Comparison of ENCODE assay signal across 11 cellular contexts in the genomic region with DNA sequence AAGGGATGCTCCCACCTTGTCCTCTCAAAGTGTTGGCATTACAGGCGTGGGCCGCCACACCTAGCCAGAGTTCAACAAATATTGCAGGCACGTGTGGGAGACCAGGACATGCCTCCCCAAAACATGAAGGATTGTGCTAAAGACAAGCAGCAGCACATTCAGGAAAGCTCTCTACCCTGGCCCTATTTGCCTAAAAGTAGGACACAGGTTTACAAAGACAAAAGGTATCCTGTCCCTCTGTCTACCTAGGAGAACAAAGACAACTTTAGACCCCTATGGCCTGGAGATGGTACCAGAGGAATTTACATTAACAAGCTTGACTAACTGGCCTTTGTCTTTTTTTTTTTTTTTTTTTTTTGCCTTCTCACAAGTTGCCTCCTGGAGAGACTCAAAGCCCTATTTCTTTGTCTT. TPM values are rescaled to one million over a fixed set of nuclear protein-coding genes. Genes with fewer than 3 reads are reported as not detected.
DNase-seq lines count a peak whose midpoint lies in the region; ATAC-seq and TF ChIP-seq lines count a peak whose summit lies in the region.
"Had no signal": no experiment of that assay in that cellular context is flagged by ENCODE, and none has a peak within 500 bp of the region (broad histone marks: within the 10 kb centered on the region; RNA-seq: fewer than 3 reads in every experiment).

No MANE protein-coding gene starts in this region.

- H3K9me3 Mint-ChIP-seq in activated naive CD4-positive, alpha-beta T cell treated with anti-CD3 and anti-CD28 coated beads, Interleukin-2, amount 50 U/mL, for 24 hours: no peaks in the 10 kb centered on the region
- H3K9me3 Mint-ChIP-seq in activated T-helper 2 cell treated with anti-CD3 and anti-CD28 coated beads, Interferon-gamma antibody, Interleukin-2, Interleukin-4, amounts not matched to agents 10 μg/mL and 5 μg/mL and 100 μg/mL, durations not matched to agents 14 hours and 24 hours and 36 hours: no peaks in the 10 kb centered on the region

- peaks cover 3% of the 10 kb centered on the region for H3K36me3 Mint-ChIP-seq in activated naive CD4-positive, alpha-beta T cell treated with anti-CD3 and anti-CD28 coated beads, Interleukin-2, amount 50 U/mL, for 24 hours
- peaks cover 20% of the 10 kb centered on the region for H3K36me3 Mint-ChIP-seq in activated T-helper 2 cell treated with anti-CD3 and anti-CD28 coated beads, Interferon-gamma antibody, Interleukin-2, Interleukin-4, amounts not matched to agents 10 μg/mL and 5 μg/mL and 100 μg/mL, durations not matched to agents 14 hours and 24 hours and 36 hours (ENCODE audit: low read depth)

- H3K4me1 ChIP-seq in lower lobe of right lung (peaks cover 14% of the 10 kb centered on the region), tibial artery (peaks cover 0 to 31% (median 16%) of the 10 kb centered on the region in 4 donors)

- H3K4me3 ChIP-seq in lower lobe of right lung (no peak overlapping the region), tibial artery (no peak overlapping the region)

- no peaks in the 10 kb centered on the region for H3K36me3 ChIP-seq in lower lobe of right lung
- H3K36me3 ChIP-seq in tibial artery: no peaks in the 10 kb centered on the region
- H3K36me3 ChIP-seq: right lobe of liver had no signal

- no peak for ATAC-seq in lower lobe of right lung
- no peak for ATAC-seq in HG02840 (IDR thresholded peaks at IDR 0.05; ENCODE audit: low FRiP score, unreplicated experiment)

- H3K27me3 ChIP-seq in lower lobe of right lung (ENCODE audit: low read depth) (no peaks in the 10 kb centered on the region), tibial artery (no peaks in the 10 kb centered on the region)
- H3K27me3 ChIP-seq: right lobe of liver had no signal

- H3K4me1 Mint-ChIP-seq in activated naive CD4-positive, alpha-beta T cell treated with anti-CD3 and anti-CD28 coated beads, Interleukin-2, amount 50 U/mL, for 24 hours: peaks cover 29% of the 10 kb centered on the region
- peaks cover 36% of the 10 kb centered on the region for H3K4me1 Mint-ChIP-seq in activated T-helper 2 cell treated with anti-CD3 and anti-CD28 coated beads, Interferon-gamma antibody, Interleukin-2, Interleukin-4, amounts not matched to agents 10 μg/mL and 5 μg/mL and 100 μg/mL, durations not matched to agents 14 hours and 24 hours and 36 hours (ENCODE audit: low read depth)

- H3K9me3 ChIP-seq in lower lobe of right lung (no peaks in the 10 kb centered on the region), tibial artery (no peaks in the 10 kb centered on the region)
- H3K9me3 ChIP-seq: right lobe of liver had no signal

- TF ChIP-seq CTCF in lower lobe of right lung (IDR thresholded peaks at IDR 0.05) (no peak), tibial artery (IDR thresholded peaks at IDR 0.05) (no peak)

- H3K27ac ChIP-seq in lower lobe of right lung (peak overlapping the region; percentile 92), tibial artery (peak overlapping the region; percentile 96)
- H3K27ac ChIP-seq: C4-2B had no signal

- no peak for DNase-seq in activated naive CD4-positive, alpha-beta T cell treated with anti-CD3 and anti-CD28 coated beads, Interleukin-2, amount 50 U/mL, for 16 hours
- DNase-seq in activated T-helper 2 cell treated with anti-CD3 and anti-CD28 coated beads, Interferon-gamma antibody, Interleukin-2, Interleukin-4, amounts not matched to agents 10 μg/mL and 5 μg/mL and 100 μg/mL, durations not matched to agents 14 hours and 24 hours and 36 hours (ENCODE audit: low spot score): no peak
- DNase-seq in lower lobe of right lung (no peak), tibial artery (no peak), amygdala (lab: John Stamatoyannopoulos, UW) (no peak), NOMO-1 (lab: John Stamatoyannopoulos, UW; ENCODE audit: unreplicated experiment in 2 of 2) (no peak)
- DNase-seq: GOT3 had no signal

- H3K27me3 Mint-ChIP-seq in activated naive CD4-positive, alpha-beta T cell treated with anti-CD3 and anti-CD28 coated beads, Interleukin-2, amount 50 U/mL, for 24 hours: no peaks in the 10 kb centered on the region
- no peaks in the 10 kb centered on the region for H3K27me3 Mint-ChIP-seq in activated T-helper 2 cell treated with anti-CD3 and anti-CD28 coated beads, Interferon-gamma antibody, Interleukin-2, Interleukin-4, amounts not matched to agents 10 μg/mL and 5 μg/mL and 100 μg/mL, durations not matched to agents 14 hours and 24 hours and 36 hours (ENCODE audit: low read depth)

- H3K27ac Mint-ChIP-seq in activated naive CD4-positive, alpha-beta T cell treated with anti-CD3 and anti-CD28 coated beads, Interleukin-2, amount 50 U/mL, for 24 hours: peak overlapping the region; percentile 92
- peak overlapping the region; percentile 95 for H3K27ac Mint-ChIP-seq in activated T-helper 2 cell treated with anti-CD3 and anti-CD28 coated beads, Interferon-gamma antibody, Interleukin-2, Interleukin-4, amounts not matched to agents 10 μg/mL and 5 μg/mL and 100 μg/mL, durations not matched to agents 14 hours and 24 hours and 36 hours

- peak overlapping the region; percentile 91 for H3K4me3 Mint-ChIP-seq in activated naive CD4-positive, alpha-beta T cell treated with anti-CD3 and anti-CD28 coated beads, Interleukin-2, amount 50 U/mL, for 24 hours
- H3K4me3 Mint-ChIP-seq in activated T-helper 2 cell treated with anti-CD3 and anti-CD28 coated beads, Interferon-gamma antibody, Interleukin-2, Interleukin-4, amounts not matched to agents 10 μg/mL and 5 μg/mL and 100 μg/mL, durations not matched to agents 14 hours and 24 hours and 36 hours (ENCODE audit: low read depth): peak overlapping the region; percentile 87

- intact Hi-C loops in activated T-helper 2 cell treated with anti-CD3 and anti-CD28 coated beads, Interferon-gamma antibody, Interleukin-2, Interleukin-4, amounts not matched to agents 10 μg/mL and 5 μg/mL and 100 μg/mL, durations not matched to agents 14 hours and 24 hours and 36 hours (cut with micrococcal nuclease): no loop called here
- intact Hi-C loops in lower lobe of right lung (cut with DNase I): no loop called here
- intact Hi-C loops in tibial artery (cut with DNase I; ENCODE audit: low total_unique reads): no loop called here

RNA-seq across cellular contexts. Expression of a gene that starts 0.9 kb away (rescaled TPM):
- total RNA-seq in activated T-helper 2 cell treated with anti-CD3 and anti-CD28 coated beads, Interferon-gamma antibody, Interleukin-2, Interleukin-4, amounts not matched to agents 10 μg/mL and 5 μg/mL and 100 μg/mL, durations not matched to agents 14 hours and 24 hours and 36 hours: 22.8 and 25.9 TPM in 2 replicates
- total RNA-seq in lower lobe of right lung: 31.4 TPM

RNA-seq across cellular contexts. Expression of a gene that starts 17.4 kb away (rescaled TPM):
- not detected in 2 replicates for total RNA-seq in activated T-helper 2 cell treated with anti-CD3 and anti-CD28 coated beads, Interferon-gamma antibody, Interleukin-2, Interleukin-4, amounts not matched to agents 10 μg/mL and 5 μg/mL and 100 μg/mL, durations not matched to agents 14 hours and 24 hours and 36 hours
- not detected for total RNA-seq in lower lobe of right lung
- total RNA-seq: right lobe of liver had no signal

RNA-seq across cellular contexts. Expression of a gene that starts 30.3 kb away (rescaled TPM):
- total RNA-seq in activated T-helper 2 cell treated with anti-CD3 and anti-CD28 coated beads, Interferon-gamma antibody, Interleukin-2, Interleukin-4, amounts not matched to agents 10 μg/mL and 5 μg/mL and 100 μg/mL, durations not matched to agents 14 hours and 24 hours and 36 hours: 35.1 and 35.6 TPM in 2 replicates
- total RNA-seq in lower lobe of right lung: 53.7 TPM
